ENCODE assay signal across 18 cellular contexts in genomic region chr4:7276538-7276937, GRCh38.
DNase-seq lines count a peak whose midpoint lies in the region; ATAC-seq and TF ChIP-seq lines count a peak whose summit lies in the region.
"Had no signal": no experiment of that assay in that cellular context is flagged by ENCODE, and none has a peak within 500 bp of the region (broad histone marks: within the 10 kb centered on the region; RNA-seq: fewer than 3 reads in every experiment).

No MANE protein-coding gene starts in this region.

- TF ChIP-seq CTCF in upper lobe of right lung (IDR thresholded peaks at IDR 0.05), result no peak

- no peaks in the 10 kb centered on the region for H3K27me3 ChIP-seq in upper lobe of right lung

- ATAC-seq in left ventricle myocardium superior, result peak; percentile 61
- ATAC-seq in sciatic nerve, result peak; percentile 79
- ATAC-seq in GM18519 (IDR thresholded peaks at IDR 0.05; ENCODE audit: low FRiP score, unreplicated experiment), result no peak
- ATAC-seq in upper lobe of right lung, result no peak
- ATAC-seq: A549, PC-3 had no signal

- no peak overlapping the region for H3K27ac ChIP-seq in upper lobe of right lung
- H3K27ac ChIP-seq: A549, C4-2B, KMS-11, RWPE1 had no signal

- no peaks in the 10 kb centered on the region for H3K36me3 ChIP-seq in upper lobe of right lung

- DNase-seq in AG20443 (ENCODE audit: low spot score), result peak; percentile 63
- peak; percentile 3 for DNase-seq in dermis blood vessel endothelial cell
- no peak for DNase-seq in left ventricle myocardium superior
- DNase-seq in sciatic nerve (ENCODE audit: low spot score), result no peak
- no peak for DNase-seq in superior temporal gyrus (ENCODE audit: extremely low spot score)
- no peak for DNase-seq in upper lobe of right lung
- DNase-seq: H7, NCI-H1436 treated with DMSO at 0.1 percent for 48 hours, NCI-H2029 treated with DMSO at 0.1 percent for 48 hours, NCI-H2171 treated with DMSO at 0.1 percent for 48 hours, NCI-H510A, NCI-H774, PC-3 had no signal

- no peaks in the 10 kb centered on the region for H3K4me1 ChIP-seq in upper lobe of right lung
- H3K4me1 ChIP-seq: A549 had no signal

- no peak overlapping the region for H3K4me3 ChIP-seq in upper lobe of right lung
- H3K4me3 ChIP-seq: A549 had no signal

- intact Hi-C loops in left ventricle myocardium superior (cut with micrococcal nuclease), result no loop called here
- intact Hi-C loops in sciatic nerve (cut with DNase I), result no loop called here
- intact Hi-C loops in upper lobe of right lung (cut with DNase I), result no loop called here

- no peaks in the 10 kb centered on the region for H3K9me3 ChIP-seq in upper lobe of right lung
- H3K9me3 ChIP-seq: A549 had no signal

Comparison
In these comparisons a context has a peak if more than half of its experiments do, and no peak if none do; other contexts are left out.
1. DNase-seq: peak in AG20443 (single experiment) and dermis blood vessel endothelial cell (single experiment); none in left ventricle myocardium superior (single experiment), sciatic nerve (single experiment), superior temporal gyrus (single experiment) and upper lobe of right lung (single experiment).
2. ATAC-seq: peak in left ventricle myocardium superior (single experiment) and sciatic nerve (single experiment); none in GM18519 (single experiment) and upper lobe of right lung (single experiment).